ENCODE assay signal across 21 cellular contexts in genomic region chr4:3670521-3671519, GRCh38.
"Had no signal": no experiment of that assay in that cellular context is flagged by ENCODE, and none has a peak within 500 bp of the region (broad histone marks: within the 10 kb centered on the region; RNA-seq: fewer than 3 reads in every experiment).

No MANE protein-coding gene starts in this region.

- DNase-seq: activated CD8-positive, alpha-beta memory T cell treated with anti-CD3 and anti-CD28 coated beads for 24 hours; activated CD8-positive, alpha-beta memory T cell treated with anti-CD3 and anti-CD28 coated beads, Interleukin-2, amount 50 U/mL, for 4 hours; activated naive CD4-positive, alpha-beta T cell; activated T-cell treated with anti-CD3 and anti-CD28 coated beads, Interleukin-2, amount 50 U/mL, for 24 hours; adrenal gland; hippocampal formation; small intestine; stimulated activated CD4-positive, alpha-beta T cell treated with anti-CD3 and anti-CD28 coated beads, Interleukin-15, amount 100 ng/mL, for 24 hours; T-helper 9 cell; transverse colon had no signal

- H3K36me3 Mint-ChIP-seq: activated naive CD8-positive, alpha-beta T cell; naive thymus-derived CD8-positive, alpha-beta T cell had no signal

- ATAC-seq: activated T-helper 17 cell treated with anti-CD3 and anti-CD28 coated beads, Interleukin-2, amount 50 U/mL, for 72 hours; naive thymus-derived CD8-positive, alpha-beta T cell; right lobe of liver; stimulated activated memory B cell treated with anti-CD40 and anti-IgM and Interleukin-4, amounts not matched to agents 10 μg/mL and 1 μg/mL and 100 μg/mL, for 72 hours; WTC11 had no signal

- H3K27ac ChIP-seq: adrenal gland, epithelial cell of prostate, pancreas, right lobe of liver, transverse colon had no signal

- H3K4me3 ChIP-seq: adrenal gland, lung, pancreas, right lobe of liver, transverse colon had no signal

- H3K27me3 ChIP-seq: adrenal gland, pancreas, right lobe of liver had no signal

- H3K36me3 ChIP-seq: adrenal gland, pancreas, right lobe of liver, transverse colon had no signal

- FAIRE-seq: bronchial epithelial cell, pancreas, small intestine, urothelium cell line had no signal

- H3K4me3 Mint-ChIP-seq: activated naive CD8-positive, alpha-beta T cell; activated T-cell treated with anti-CD3 and anti-CD28 coated beads, Interleukin-2, amount 50 U/mL, for 24 hours; activated T-helper 17 cell treated with anti-CD3 and anti-CD28 coated beads, Interleukin-2, amount 50 U/mL, for 72 hours; naive thymus-derived CD8-positive, alpha-beta T cell; stimulated activated memory B cell treated with anti-CD40 and anti-IgM and Interleukin-4, amounts not matched to agents 10 μg/mL and 1 μg/mL and 100 μg/mL, for 72 hours; WTC11 had no signal

- H3K4me1 Mint-ChIP-seq: activated T-helper 17 cell treated with anti-CD3 and anti-CD28 coated beads, Interleukin-2, amount 50 U/mL, for 72 hours; naive thymus-derived CD8-positive, alpha-beta T cell had no signal

- H3K27ac Mint-ChIP-seq: activated naive CD8-positive, alpha-beta T cell; activated T-cell treated with anti-CD3 and anti-CD28 coated beads, Interleukin-2, amount 50 U/mL, for 24 hours; activated T-helper 17 cell treated with anti-CD3 and anti-CD28 coated beads, Interleukin-2, amount 50 U/mL, for 72 hours; naive thymus-derived CD8-positive, alpha-beta T cell; stimulated activated memory B cell treated with anti-CD40 and anti-IgM and Interleukin-4, amounts not matched to agents 10 μg/mL and 1 μg/mL and 100 μg/mL, for 72 hours; WTC11 had no signal

- H3K4me1 ChIP-seq: adrenal gland, pancreas, right lobe of liver, transverse colon had no signal

- H3K9me3 ChIP-seq: pancreas, right lobe of liver, transverse colon had no signal
